In the genomic region with DNA sequence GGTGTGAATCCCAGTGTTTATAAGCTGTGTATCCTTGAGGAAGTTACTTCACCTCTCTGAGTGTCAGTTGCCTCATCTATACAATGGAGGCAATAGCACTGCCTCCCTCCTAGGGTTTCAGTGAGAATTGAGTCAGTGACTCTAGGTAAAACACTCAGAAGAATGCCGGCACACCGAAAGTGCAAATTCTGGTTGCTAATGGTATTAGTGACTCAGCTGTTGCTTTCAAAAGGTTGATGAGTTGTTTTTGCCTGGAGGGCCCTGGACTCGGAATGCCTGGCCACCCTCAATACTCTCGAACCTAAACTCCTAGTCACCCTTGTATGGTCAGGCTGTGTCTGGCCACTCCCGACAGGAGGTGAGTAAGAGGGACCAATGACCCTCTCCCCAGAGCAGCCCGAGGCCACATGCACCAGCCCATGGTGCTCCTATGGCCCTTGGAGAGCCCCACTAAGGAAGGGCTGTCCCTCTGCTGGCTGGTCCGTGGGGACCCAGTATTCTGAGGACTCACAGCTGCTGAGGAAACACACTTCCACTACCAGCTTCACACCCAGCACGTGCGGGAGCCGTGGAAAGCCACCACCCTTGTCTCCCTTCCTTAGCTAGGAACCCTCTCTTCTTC, we compare ENCODE assay signal across 8 cellular contexts.
DNase-seq lines count a peak whose midpoint lies in the region; ATAC-seq and TF ChIP-seq lines count a peak whose summit lies in the region.

No MANE protein-coding gene starts in this region.

- intact Hi-C loops in Right ventricle myocardium inferior (cut with DNase I): no loop called here

- ATAC-seq in Right ventricle myocardium inferior (no peak), HG03039 (IDR thresholded peaks at IDR 0.05; ENCODE audit: unreplicated experiment) (no peak)

- no peaks in the 10 kb centered on the region for H3K9me3 ChIP-seq in cardiac muscle cell (ENCODE audit: low read depth)

- H3K36me3 ChIP-seq in cardiac muscle cell: no peaks in the 10 kb centered on the region

- no peak for TF ChIP-seq CTCF in cardiac muscle cell (IDR thresholded peaks at IDR 0.05; ENCODE audit: low read depth, low read length)

- H3K4me3 ChIP-seq in cardiac muscle cell: no peak overlapping the region

- H3K4me1 ChIP-seq in cardiac muscle cell (ENCODE audit: low read depth): peaks cover 25% of the 10 kb centered on the region

- no peaks in the 10 kb centered on the region for H3K27me3 ChIP-seq in cardiac muscle cell

- H3K27ac ChIP-seq in cardiac muscle cell (peak overlapping the region; percentile 15), epithelial cell of prostate (peak overlapping the region; percentile 97)

- peak in 1 of 2 donors; percentile 49 for DNase-seq in cardiac muscle cell (ENCODE audit: low read depth in 1 of 2, low spot score in 1 of 2)
- DNase-seq in Right ventricle myocardium inferior (ENCODE audit: missing footprints): no peak
- peak; percentile 77 for DNase-seq in HT1080 (ENCODE audit: low read depth)
- peak; percentile 99 for DNase-seq in epithelial cell of prostate (ENCODE audit: low read depth, low spot score)
- no peak for DNase-seq in NCI-H524 (lab: John Stamatoyannopoulos, UW)
- DNase-seq in MV-4-11 (lab: John Stamatoyannopoulos, UW): no peak
- no peak for DNase-seq in NAMALWA (ENCODE audit: low spot score)

Comparison
In these comparisons a context has a peak if more than half of its experiments do, and no peak if none do; other contexts are left out.
1. DNase-seq: peak in HT1080 (single experiment) and epithelial cell of prostate (single experiment); none in Right ventricle myocardium inferior (single experiment), NCI-H524 (0 of 2), MV-4-11 (single experiment) and NAMALWA (single experiment).